16 cellular contexts compared by ENCODE assay signal in the genomic region with DNA sequence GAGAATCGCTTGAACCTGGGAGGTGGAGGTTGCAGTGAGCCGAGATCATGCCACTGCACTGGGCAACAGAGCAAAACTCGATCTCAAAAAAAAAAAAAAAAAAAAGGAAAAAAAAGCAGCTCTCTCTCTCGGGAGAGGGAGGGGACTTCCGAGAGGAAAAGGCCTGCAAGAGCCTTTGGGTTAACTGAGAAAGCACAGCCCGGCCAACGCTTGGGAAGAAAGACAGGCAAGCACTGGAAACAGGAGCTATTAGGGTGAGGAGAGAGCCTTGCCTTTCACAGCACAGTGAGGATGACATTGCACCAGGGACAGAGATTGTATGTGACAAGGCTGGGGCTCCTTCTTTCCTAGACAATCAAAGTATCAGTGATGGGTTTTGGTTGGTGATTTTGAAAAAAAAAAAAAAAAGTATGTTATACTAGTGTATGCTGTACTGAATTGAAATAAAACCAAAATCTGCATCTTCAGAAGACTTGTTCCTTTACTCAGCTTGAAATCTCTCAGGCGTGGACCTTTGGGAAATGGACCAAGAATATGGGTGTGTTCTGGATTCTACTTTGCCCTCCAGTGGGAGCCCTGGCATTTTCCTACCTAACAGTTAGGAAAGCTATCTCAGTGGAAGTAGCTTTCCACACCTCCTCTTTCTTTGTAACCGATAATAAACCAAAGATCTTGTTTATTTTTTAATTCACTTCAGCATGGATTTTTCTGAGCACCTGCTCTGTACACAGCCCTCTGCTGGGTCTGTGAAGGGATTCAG. TPM values are rescaled to one million over a fixed set of nuclear protein-coding genes. Genes with fewer than 3 reads are reported as not detected.
A peak's percentile ranks its signal among the peaks of the same experiment; 100 is the strongest.
DNase-seq lines count a peak whose midpoint lies in the region; ATAC-seq and TF ChIP-seq lines count a peak whose summit lies in the region.
"Had no signal": no experiment of that assay in that cellular context is flagged by ENCODE, and none has a peak within 500 bp of the region (broad histone marks: within the 10 kb centered on the region; RNA-seq: fewer than 3 reads in every experiment).

No MANE protein-coding gene starts in this region.

- H3K36me3 ChIP-seq in PC-9 (ENCODE audit: low read depth) (no peaks in the 10 kb centered on the region), right atrium auricular region (peaks cover 42% of the 10 kb centered on the region)

- TF ChIP-seq CTCF in PC-9 (conservative IDR thresholded peaks at IDR 0.05) = no peak
- TF ChIP-seq CTCF in right atrium auricular region (IDR thresholded peaks at IDR 0.05) = no peak

- intact Hi-C loops in PC-9 (cut with micrococcal nuclease; ENCODE audit: unreplicated experiment) = no loop called here

- BruUV-seq in PC-9 (replicated peaks; lab: Mats Ljungman, UMichigan) = TSS peak; percentile 91

- no peaks in the 10 kb centered on the region for H3K9me2 ChIP-seq in PC-9 (ENCODE audit: insufficient read depth)

- peak overlapping the region; percentile 30 for H3K27ac Mint-ChIP-seq in activated naive CD4-positive, alpha-beta T cell treated with anti-CD3 and anti-CD28 coated beads, Interleukin-2, amount 50 U/mL, for 24 hours
- peak overlapping the region; percentile 71 for H3K27ac Mint-ChIP-seq in stimulated activated effector memory CD8-positive, alpha-beta T cell treated with anti-CD3 and anti-CD28 coated beads, Interleukin-12 subunit alpha, Interleukin-12 subunit beta, amount 100 ng/mL, for 72 hours
- H3K27ac Mint-ChIP-seq: CD4-positive, alpha-beta T cell; HFFc6 had no signal

- H3K9me3 ChIP-seq in PC-9 (ENCODE audit: insufficient read depth, low read depth) = no peaks in the 10 kb centered on the region
- H3K9me3 ChIP-seq in right atrium auricular region = no peaks in the 10 kb centered on the region
- H3K9me3 ChIP-seq: psoas muscle had no signal

- no peaks in the 10 kb centered on the region for H3K27me3 Mint-ChIP-seq in activated naive CD4-positive, alpha-beta T cell treated with anti-CD3 and anti-CD28 coated beads, Interleukin-2, amount 50 U/mL, for 24 hours
- H3K27me3 Mint-ChIP-seq: CD4-positive, alpha-beta T cell had no signal

- no peak overlapping the region for H3K4me2 ChIP-seq in PC-9

- no peaks in the 10 kb centered on the region for H3K27me3 ChIP-seq in PC-9 (ENCODE audit: insufficient read depth, low read depth)
- no peaks in the 10 kb centered on the region for H3K27me3 ChIP-seq in right atrium auricular region
- H3K27me3 ChIP-seq: foreskin keratinocyte had no signal

- DNase-seq in activated naive CD4-positive, alpha-beta T cell treated with Interleukin-2 at 50 U/mL for 16 hours = no peak
- DNase-seq in PC-9 (no peak), right atrium auricular region (ENCODE audit: low spot score) (peak; percentile 60), NCI-H2227 treated with DMSO at 0.1 percent for 48 hours (lab: John Stamatoyannopoulos, UW) (no peak), NCI-H345 (lab: John Stamatoyannopoulos, UW) (no peak), GM19240 (ENCODE audit: insufficient read length, low spot score) (no peak)
- no peak for DNase-seq in stimulated activated effector memory CD8-positive, alpha-beta T cell treated with anti-CD3 and anti-CD28 coated beads, Interleukin-12 subunit alpha, Interleukin-12 subunit beta, amount 100 ng/mL, for 72 hours (ENCODE audit: low spot score in 2 of 2)
- DNase-seq: activated T-cell treated with anti-CD3 and anti-CD28 coated beads, Interleukin-2, amount 50 U/mL, for 4 hours; CD4-positive, alpha-beta T cell; foreskin keratinocyte; HFFc6; kidney; NCI-H1694 treated with DMSO at 0.1 percent for 48 hours; psoas muscle; RPMI8226 had no signal

- H3K36me3 Mint-ChIP-seq in activated naive CD4-positive, alpha-beta T cell treated with anti-CD3 and anti-CD28 coated beads, Interleukin-2, amount 50 U/mL, for 24 hours = peaks cover 16% of the 10 kb centered on the region
- peaks cover 100% of the 10 kb centered on the region for H3K36me3 Mint-ChIP-seq in stimulated activated effector memory CD8-positive, alpha-beta T cell treated with anti-CD3 and anti-CD28 coated beads, Interleukin-12 subunit alpha, Interleukin-12 subunit beta, amount 100 ng/mL, for 72 hours

- no peak overlapping the region for H3K4me3 ChIP-seq in PC-9
- no peak overlapping the region for H3K4me3 ChIP-seq in right atrium auricular region
- H3K4me3 ChIP-seq: psoas muscle had no signal

- H3K27ac ChIP-seq in PC-9 = no peak overlapping the region
- H3K27ac ChIP-seq in right atrium auricular region = no peak overlapping the region
- H3K27ac ChIP-seq: foreskin keratinocyte, psoas muscle had no signal

- CTCF ChIA-PET in PC-9 (lab: Charles Lee) = interaction anchor here (0.6 to 0.7 kb wide), 3 partner anchors 132 to 752 kb away, joined by 3 to 4 read pairs (median 3); partner anchors contain the start of gene HNRNPLL

- no peak overlapping the region for H2AFZ ChIP-seq in PC-9

- H4K20me1 ChIP-seq in PC-9 (ENCODE audit: insufficient read depth) = no peaks in the 10 kb centered on the region

- no peaks in the 10 kb centered on the region for H3K4me1 ChIP-seq in PC-9 (replicated peaks; ENCODE audit: insufficient read depth)
- peaks cover 0 to 23% of the 10 kb centered on the region in 2 donors for H3K4me1 ChIP-seq in right atrium auricular region
- H3K4me1 ChIP-seq: foreskin keratinocyte, psoas muscle had no signal

- POLR2A ChIA-PET in PC-9 (lab: Charles Lee; ENCODE audit: unreplicated experiment) = interaction anchor here (0.7 kb wide), 1 partner anchor 386 kb away, joined by 6 read pairs; no protein-coding TSS in a partner anchor

- peaks cover 20% of the 10 kb centered on the region for H3K4me1 Mint-ChIP-seq in activated naive CD4-positive, alpha-beta T cell treated with anti-CD3 and anti-CD28 coated beads, Interleukin-2, amount 50 U/mL, for 24 hours
- peaks cover 30% of the 10 kb centered on the region for H3K4me1 Mint-ChIP-seq in stimulated activated effector memory CD8-positive, alpha-beta T cell treated with anti-CD3 and anti-CD28 coated beads, Interleukin-12 subunit alpha, Interleukin-12 subunit beta, amount 100 ng/mL, for 72 hours

- H3K4me3 Mint-ChIP-seq in activated naive CD4-positive, alpha-beta T cell treated with anti-CD3 and anti-CD28 coated beads, Interleukin-2, amount 50 U/mL, for 24 hours = no peak overlapping the region
- H3K4me3 Mint-ChIP-seq in stimulated activated effector memory CD8-positive, alpha-beta T cell treated with anti-CD3 and anti-CD28 coated beads, Interleukin-12 subunit alpha, Interleukin-12 subunit beta, amount 100 ng/mL, for 72 hours = no peak overlapping the region
- H3K4me3 Mint-ChIP-seq: activated T-cell treated with anti-CD3 and anti-CD28 coated beads, Interleukin-2, amount 50 U/mL, for 4 hours; CD4-positive, alpha-beta T cell; HFFc6 had no signal

- H3K9me3 Mint-ChIP-seq in activated naive CD4-positive, alpha-beta T cell treated with anti-CD3 and anti-CD28 coated beads, Interleukin-2, amount 50 U/mL, for 24 hours = no peaks in the 10 kb centered on the region
- no peaks in the 10 kb centered on the region for H3K9me3 Mint-ChIP-seq in stimulated activated effector memory CD8-positive, alpha-beta T cell treated with anti-CD3 and anti-CD28 coated beads, Interleukin-12 subunit alpha, Interleukin-12 subunit beta, amount 100 ng/mL, for 72 hours
- H3K9me3 Mint-ChIP-seq: activated T-cell treated with anti-CD3 and anti-CD28 coated beads, Interleukin-2, amount 50 U/mL, for 4 hours; CD4-positive, alpha-beta T cell; HFFc6 had no signal

- no peaks in the 10 kb centered on the region for H3K79me2 ChIP-seq in PC-9 (ENCODE audit: low read depth)

- no peak for ATAC-seq in stimulated activated effector memory CD8-positive, alpha-beta T cell treated with anti-CD3 and anti-CD28 coated beads, Interleukin-12 subunit alpha, Interleukin-12 subunit beta, amount 100 ng/mL, for 72 hours
- ATAC-seq: activated T-cell treated with anti-CD3 and anti-CD28 coated beads, Interleukin-2, amount 50 U/mL, for 4 hours; foreskin keratinocyte; psoas muscle had no signal

- peaks cover 8% of the 10 kb centered on the region for H3F3A ChIP-seq in PC-9 (ENCODE audit: insufficient read depth, low read depth)

RNA-seq across cellular contexts. Expression of gene SRSF7, which starts 16.7 kb away (rescaled TPM):
- 110 and 111 TPM in 2 replicates for total RNA-seq in PC-9 (2021)
- total RNA-seq in right atrium auricular region = 10 to 100 TPM; 32.1 to 44.3 TPM

RNA-seq across cellular contexts. Expression of gene GEMIN6, which starts 43.5 kb away (rescaled TPM):
- total RNA-seq in PC-9 (2021) (15.9 and 19.1 TPM in 2 replicates), right atrium auricular region (1 to 10 TPM; 2.2 to 3.9 TPM)
